In the genomic region with DNA sequence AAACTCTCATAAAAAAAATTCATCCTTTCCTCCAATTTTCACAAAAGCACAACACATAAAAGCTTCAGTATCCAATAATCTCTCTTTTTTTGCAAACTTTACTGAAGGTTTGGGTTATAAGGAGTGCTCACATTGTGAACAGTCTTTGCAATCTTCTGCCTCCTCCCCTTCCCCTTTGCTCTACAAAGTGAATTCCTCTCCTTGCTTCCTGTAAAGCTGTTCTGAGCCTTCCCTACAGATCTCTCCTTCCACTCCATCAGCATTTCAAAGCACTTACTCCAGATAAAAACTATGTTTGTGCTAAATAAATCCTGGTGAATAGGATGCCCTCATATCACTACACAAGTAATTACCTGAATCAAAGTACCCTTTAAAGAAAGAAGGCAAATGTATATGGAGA, we compare ENCODE assay signal across 1 cellular context.
TF ChIP-seq lines count a peak whose summit lies in the region.

No MANE protein-coding gene starts in this region.

TF ChIP-seq in GM23338, 12 proteins besides CTCF, POLR2A, EP300 and RAD21 (continued from another document):
- TF ChIP-seq, protein P1, sequence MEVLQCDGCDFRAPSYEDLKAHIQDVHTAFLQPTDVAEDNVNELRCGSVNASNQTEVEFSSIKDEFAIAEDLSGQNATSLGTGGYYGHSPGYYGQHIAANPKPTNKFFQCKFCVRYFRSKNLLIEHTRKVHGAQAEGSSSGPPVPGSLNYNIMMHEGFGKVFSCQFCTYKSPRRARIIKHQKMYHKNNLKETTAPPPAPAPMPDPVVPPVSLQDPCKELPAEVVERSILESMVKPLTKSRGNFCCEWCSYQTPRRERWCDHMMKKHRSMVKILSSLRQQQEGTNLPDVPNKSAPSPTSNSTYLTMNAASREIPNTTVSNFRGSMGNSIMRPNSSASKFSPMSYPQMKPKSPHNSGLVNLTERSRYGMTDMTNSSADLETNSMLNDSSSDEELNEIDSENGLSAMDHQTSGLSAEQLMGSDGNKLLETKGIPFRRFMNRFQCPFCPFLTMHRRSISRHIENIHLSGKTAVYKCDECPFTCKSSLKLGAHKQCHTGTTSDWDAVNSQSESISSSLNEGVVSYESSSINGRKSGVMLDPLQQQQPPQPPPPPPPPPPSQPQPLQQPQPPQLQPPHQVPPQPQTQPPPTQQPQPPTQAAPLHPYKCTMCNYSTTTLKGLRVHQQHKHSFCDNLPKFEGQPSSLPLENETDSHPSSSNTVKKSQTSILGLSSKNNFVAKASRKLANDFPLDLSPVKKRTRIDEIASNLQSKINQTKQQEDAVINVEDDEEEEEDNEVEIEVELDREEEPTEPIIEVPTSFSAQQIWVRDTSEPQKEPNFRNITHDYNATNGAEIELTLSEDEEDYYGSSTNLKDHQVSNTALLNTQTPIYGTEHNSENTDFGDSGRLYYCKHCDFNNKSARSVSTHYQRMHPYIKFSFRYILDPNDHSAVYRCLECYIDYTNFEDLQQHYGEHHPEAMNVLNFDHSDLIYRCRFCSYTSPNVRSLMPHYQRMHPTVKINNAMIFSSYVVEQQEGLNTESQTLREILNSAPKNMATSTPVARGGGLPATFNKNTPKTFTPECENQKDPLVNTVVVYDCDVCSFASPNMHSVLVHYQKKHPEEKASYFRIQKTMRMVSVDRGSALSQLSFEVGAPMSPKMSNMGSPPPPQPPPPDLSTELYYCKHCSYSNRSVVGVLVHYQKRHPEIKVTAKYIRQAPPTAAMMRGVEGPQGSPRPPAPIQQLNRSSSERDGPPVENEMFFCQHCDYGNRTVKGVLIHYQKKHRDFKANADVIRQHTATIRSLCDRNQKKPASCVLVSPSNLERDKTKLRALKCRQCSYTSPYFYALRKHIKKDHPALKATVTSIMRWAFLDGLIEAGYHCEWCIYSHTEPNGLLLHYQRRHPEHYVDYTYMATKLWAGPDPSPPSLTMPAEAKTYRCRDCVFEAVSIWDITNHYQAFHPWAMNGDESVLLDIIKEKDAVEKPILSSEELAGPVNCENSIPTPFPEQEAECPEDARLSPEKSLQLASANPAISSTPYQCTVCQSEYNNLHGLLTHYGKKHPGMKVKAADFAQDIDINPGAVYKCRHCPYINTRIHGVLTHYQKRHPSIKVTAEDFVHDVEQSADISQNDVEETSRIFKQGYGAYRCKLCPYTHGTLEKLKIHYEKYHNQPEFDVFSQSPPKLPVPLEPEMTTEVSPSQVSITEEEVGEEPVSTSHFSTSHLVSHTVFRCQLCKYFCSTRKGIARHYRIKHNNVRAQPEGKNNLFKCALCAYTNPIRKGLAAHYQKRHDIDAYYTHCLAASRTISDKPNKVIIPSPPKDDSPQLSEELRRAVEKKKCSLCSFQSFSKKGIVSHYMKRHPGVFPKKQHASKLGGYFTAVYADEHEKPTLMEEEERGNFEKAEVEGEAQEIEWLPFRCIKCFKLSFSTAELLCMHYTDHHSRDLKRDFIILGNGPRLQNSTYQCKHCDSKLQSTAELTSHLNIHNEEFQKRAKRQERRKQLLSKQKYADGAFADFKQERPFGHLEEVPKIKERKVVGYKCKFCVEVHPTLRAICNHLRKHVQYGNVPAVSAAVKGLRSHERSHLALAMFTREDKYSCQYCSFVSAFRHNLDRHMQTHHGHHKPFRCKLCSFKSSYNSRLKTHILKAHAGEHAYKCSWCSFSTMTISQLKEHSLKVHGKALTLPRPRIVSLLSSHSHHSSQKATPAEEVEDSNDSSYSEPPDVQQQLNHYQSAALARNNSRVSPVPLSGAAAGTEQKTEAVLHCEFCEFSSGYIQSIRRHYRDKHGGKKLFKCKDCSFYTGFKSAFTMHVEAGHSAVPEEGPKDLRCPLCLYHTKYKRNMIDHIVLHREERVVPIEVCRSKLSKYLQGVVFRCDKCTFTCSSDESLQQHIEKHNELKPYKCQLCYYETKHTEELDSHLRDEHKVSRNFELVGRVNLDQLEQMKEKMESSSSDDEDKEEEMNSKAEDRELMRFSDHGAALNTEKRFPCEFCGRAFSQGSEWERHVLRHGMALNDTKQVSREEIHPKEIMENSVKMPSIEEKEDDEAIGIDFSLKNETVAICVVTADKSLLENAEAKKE (CRISPR knock-in tag; IDR thresholded peaks at IDR 0.05), result no peak
- no peak for TF ChIP-seq CREB1 (CRISPR knock-in tag; IDR thresholded peaks at IDR 0.05; ENCODE audit: low read depth)
- no peak for TF ChIP-seq ZNF331 (CRISPR knock-in tag; IDR thresholded peaks at IDR 0.05; ENCODE audit: low read depth)
- TF ChIP-seq, protein P2, sequence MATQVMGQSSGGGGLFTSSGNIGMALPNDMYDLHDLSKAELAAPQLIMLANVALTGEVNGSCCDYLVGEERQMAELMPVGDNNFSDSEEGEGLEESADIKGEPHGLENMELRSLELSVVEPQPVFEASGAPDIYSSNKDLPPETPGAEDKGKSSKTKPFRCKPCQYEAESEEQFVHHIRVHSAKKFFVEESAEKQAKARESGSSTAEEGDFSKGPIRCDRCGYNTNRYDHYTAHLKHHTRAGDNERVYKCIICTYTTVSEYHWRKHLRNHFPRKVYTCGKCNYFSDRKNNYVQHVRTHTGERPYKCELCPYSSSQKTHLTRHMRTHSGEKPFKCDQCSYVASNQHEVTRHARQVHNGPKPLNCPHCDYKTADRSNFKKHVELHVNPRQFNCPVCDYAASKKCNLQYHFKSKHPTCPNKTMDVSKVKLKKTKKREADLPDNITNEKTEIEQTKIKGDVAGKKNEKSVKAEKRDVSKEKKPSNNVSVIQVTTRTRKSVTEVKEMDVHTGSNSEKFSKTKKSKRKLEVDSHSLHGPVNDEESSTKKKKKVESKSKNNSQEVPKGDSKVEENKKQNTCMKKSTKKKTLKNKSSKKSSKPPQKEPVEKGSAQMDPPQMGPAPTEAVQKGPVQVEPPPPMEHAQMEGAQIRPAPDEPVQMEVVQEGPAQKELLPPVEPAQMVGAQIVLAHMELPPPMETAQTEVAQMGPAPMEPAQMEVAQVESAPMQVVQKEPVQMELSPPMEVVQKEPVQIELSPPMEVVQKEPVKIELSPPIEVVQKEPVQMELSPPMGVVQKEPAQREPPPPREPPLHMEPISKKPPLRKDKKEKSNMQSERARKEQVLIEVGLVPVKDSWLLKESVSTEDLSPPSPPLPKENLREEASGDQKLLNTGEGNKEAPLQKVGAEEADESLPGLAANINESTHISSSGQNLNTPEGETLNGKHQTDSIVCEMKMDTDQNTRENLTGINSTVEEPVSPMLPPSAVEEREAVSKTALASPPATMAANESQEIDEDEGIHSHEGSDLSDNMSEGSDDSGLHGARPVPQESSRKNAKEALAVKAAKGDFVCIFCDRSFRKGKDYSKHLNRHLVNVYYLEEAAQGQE (IDR thresholded peaks at IDR 0.05; ENCODE audit: unreplicated experiment), result no peak
- TF ChIP-seq NANOG (IDR thresholded peaks at IDR 0.05; ENCODE audit: borderline replicate concordance), result peak; percentile 18; the same call in 1 of the 2 replicates
- no peak for TF ChIP-seq EZH2phosphoT487 (IDR thresholded peaks at IDR 0.05; ENCODE audit: unreplicated experiment)
- TF ChIP-seq POLR2AphosphoS5 (IDR thresholded peaks at IDR 0.05; ENCODE audit: low read depth), result no peak
